Comparison of ENCODE assay signal across 26 cellular contexts in genomic region chr1:211638723-211639122, GRCh38. TPM values are rescaled to one million over a fixed set of nuclear protein-coding genes. Genes with fewer than 3 reads are reported as not detected.
DNase-seq lines count a peak whose midpoint lies in the region; ATAC-seq and TF ChIP-seq lines count a peak whose summit lies in the region.
"Had no signal": no experiment of that assay in that cellular context is flagged by ENCODE, and none has a peak within 500 bp of the region (broad histone marks: within the 10 kb centered on the region; RNA-seq: fewer than 3 reads in every experiment).

No MANE protein-coding gene starts in this region.

- no peak overlapping the region for H3K4me2 ChIP-seq in mesenchymal stem cell (ENCODE audit: low read length, poor library complexity, severe bottlenecking)

- no peaks in the 10 kb centered on the region for H3K36me3 Mint-ChIP-seq in activated CD8-positive, alpha-beta T cell treated with anti-CD3 and anti-CD28 coated beads, Interleukin-2, amount 10 ng/mL, durations not matched to agents 7 days and 5 days (ENCODE audit: low read depth)
- H3K36me3 Mint-ChIP-seq: mesothelial cell of epicardium, natural killer cell had no signal

- no peak overlapping the region for H3K4ac ChIP-seq in mesenchymal stem cell (ENCODE audit: low read depth in 1 of 2, low read length in 2 of 2)

- no peak overlapping the region for H3K18ac ChIP-seq in mesenchymal stem cell (ENCODE audit: low read depth in 1 of 2, low read length in 2 of 2)

- POLR2A ChIA-PET in activated CD8-positive, alpha-beta T cell treated with anti-CD3 and anti-CD28 coated beads, Interleukin-2, amount 10 ng/mL, durations not matched to agents 7 days and 5 days (lab: Charles Lee) = no interaction called here

- no peak for TF ChIP-seq CTCF in choroid plexus epithelial cell (conservative IDR thresholded peaks at IDR 0.05; ENCODE audit: low read depth, low read length)

- no peak overlapping the region for H3K4me3 Mint-ChIP-seq in activated CD8-positive, alpha-beta T cell treated with anti-CD3 and anti-CD28 coated beads, Interleukin-2, amount 10 ng/mL, durations not matched to agents 7 days and 5 days
- H3K4me3 Mint-ChIP-seq: activated CD4-positive, alpha-beta T cell treated with anti-CD3 and anti-CD28 coated beads, Interleukin-2, amount 10 ng/mL, durations not matched to agents 24 days and 14 days; activated naive CD8-positive, alpha-beta T cell treated with anti-CD3 and anti-CD28 coated beads, Interleukin-2, amount 50 U/mL, for 24 hours; mesothelial cell of epicardium; natural killer cell; T-helper 1 cell treated with Interleukin-12 subunit alpha and Interleukin-12 subunit beta and Interleukin-4 antibody, amounts not matched to agents 30 μg/mL and 1 μg/mL, for 36 hours had no signal

- no peak overlapping the region for H3K14ac ChIP-seq in mesenchymal stem cell (ENCODE audit: low read length in 2 of 2)

- H3K27ac Mint-ChIP-seq in activated CD8-positive, alpha-beta T cell treated with anti-CD3 and anti-CD28 coated beads, Interleukin-2, amount 10 ng/mL, durations not matched to agents 7 days and 5 days = no peak overlapping the region
- H3K27ac Mint-ChIP-seq: activated CD4-positive, alpha-beta T cell treated with anti-CD3 and anti-CD28 coated beads, Interleukin-2, amount 10 ng/mL, durations not matched to agents 24 days and 14 days; activated naive CD8-positive, alpha-beta T cell treated with anti-CD3 and anti-CD28 coated beads, Interleukin-2, amount 50 U/mL, for 24 hours; mesothelial cell of epicardium; natural killer cell; T-helper 1 cell treated with Interleukin-12 subunit alpha and Interleukin-12 subunit beta and Interleukin-4 antibody, amounts not matched to agents 30 μg/mL and 1 μg/mL, for 36 hours had no signal

- peaks cover 26% of the 10 kb centered on the region for H3K4me1 ChIP-seq in mesenchymal stem cell (ENCODE audit: control insufficient read depth, insufficient read depth, low read depth, low read length)
- H3K4me1 ChIP-seq: breast epithelium had no signal

- no peaks in the 10 kb centered on the region for H3K36me3 ChIP-seq in mesenchymal stem cell (ENCODE audit: control insufficient read depth in 1 of 2, insufficient read depth in 2 of 2, low read depth in 1 of 2, low read length in 2 of 2)
- H3K36me3 ChIP-seq: breast epithelium, gastrocnemius medialis, pancreas, tibial nerve had no signal

- CTCF ChIA-PET in activated CD8-positive, alpha-beta T cell treated with anti-CD3 and anti-CD28 coated beads, Interleukin-2, amount 10 ng/mL, durations not matched to agents 7 days and 5 days (lab: Charles Lee) = no interaction called here

- no peaks in the 10 kb centered on the region for H3K9me3 Mint-ChIP-seq in activated CD8-positive, alpha-beta T cell treated with anti-CD3 and anti-CD28 coated beads, Interleukin-2, amount 10 ng/mL, durations not matched to agents 7 days and 5 days (ENCODE audit: insufficient read depth)
- H3K9me3 Mint-ChIP-seq: activated CD4-positive, alpha-beta T cell treated with anti-CD3 and anti-CD28 coated beads, Interleukin-2, amount 10 ng/mL, durations not matched to agents 24 days and 14 days; activated naive CD8-positive, alpha-beta T cell treated with anti-CD3 and anti-CD28 coated beads, Interleukin-2, amount 50 U/mL, for 24 hours; mesothelial cell of epicardium; natural killer cell; T-helper 1 cell treated with Interleukin-12 subunit alpha and Interleukin-12 subunit beta and Interleukin-4 antibody, amounts not matched to agents 30 μg/mL and 1 μg/mL, for 36 hours had no signal

- no peak overlapping the region for H3K23ac ChIP-seq in mesenchymal stem cell (ENCODE audit: low read length in 2 of 2)

- H2AFZ ChIP-seq in mesenchymal stem cell (ENCODE audit: low read depth, low read length) = no peak overlapping the region

- no peaks in the 10 kb centered on the region for H3K27me3 ChIP-seq in mesenchymal stem cell (ENCODE audit: control insufficient read depth in 1 of 2, insufficient read depth in 1 of 2, low read length in 2 of 2)
- H3K27me3 ChIP-seq: breast epithelium, gastrocnemius medialis, pancreas, tibial nerve had no signal

- peak overlapping the region; percentile 61 for H2BK5ac ChIP-seq in mesenchymal stem cell (ENCODE audit: low read depth, low read length, poor library complexity, severe bottlenecking)

- H3K27me3 Mint-ChIP-seq in activated CD8-positive, alpha-beta T cell treated with anti-CD3 and anti-CD28 coated beads, Interleukin-2, amount 10 ng/mL, durations not matched to agents 7 days and 5 days (ENCODE audit: low read depth) = peaks cover 8% of the 10 kb centered on the region

- no peak overlapping the region for H3K4me3 ChIP-seq in choroid plexus epithelial cell (ENCODE audit: low read depth, low read length)
- H3K4me3 ChIP-seq in mesenchymal stem cell (ENCODE audit: insufficient read depth in 1 of 2, low read depth in 1 of 2, low read length in 2 of 2) = no peak overlapping the region
- H3K4me3 ChIP-seq: breast epithelium, gastrocnemius medialis, pancreas, tibial nerve had no signal

- peaks cover 8% of the 10 kb centered on the region for H3K4me1 Mint-ChIP-seq in activated CD8-positive, alpha-beta T cell treated with anti-CD3 and anti-CD28 coated beads, Interleukin-2, amount 10 ng/mL, durations not matched to agents 7 days and 5 days (ENCODE audit: low read depth)

- H3K9ac ChIP-seq in mesenchymal stem cell (ENCODE audit: low read length) = no peak overlapping the region

- H2BK15ac ChIP-seq in mesenchymal stem cell (ENCODE audit: low read depth, poor library complexity, severe bottlenecking) = no peak overlapping the region

- no peak overlapping the region for H2BK120ac ChIP-seq in mesenchymal stem cell (ENCODE audit: low read depth, low read length)

- peak overlapping the region; percentile 89 for H2AK5ac ChIP-seq in mesenchymal stem cell (ENCODE audit: low read length, severe bottlenecking)

- no peak overlapping the region for H4K8ac ChIP-seq in mesenchymal stem cell (ENCODE audit: low read length)

- H2BK12ac ChIP-seq in mesenchymal stem cell (ENCODE audit: low read length in 2 of 2) = no peak overlapping the region

- no peak overlapping the region for H3K27ac ChIP-seq in mesenchymal stem cell (ENCODE audit: low read length, poor library complexity, severe bottlenecking)
- H3K27ac ChIP-seq: breast epithelium, gastrocnemius medialis, HL-60, pancreas, tibial nerve had no signal

- H4K91ac ChIP-seq in mesenchymal stem cell (ENCODE audit: low read length) = no peak overlapping the region

- WGBS in mesenchymal stem cell = 75% methylated on average over 5 of the region's 5 CpGs

- ATAC-seq in GM21526 (IDR thresholded peaks at IDR 0.05; ENCODE audit: low FRiP score, unreplicated experiment) (no peak), GM21825 (IDR thresholded peaks at IDR 0.05; ENCODE audit: unreplicated experiment) (no peak)
- ATAC-seq in activated CD8-positive, alpha-beta T cell treated with anti-CD3 and anti-CD28 coated beads, Interleukin-2, amount 10 ng/mL, durations not matched to agents 7 days and 5 days = no peak
- ATAC-seq in stimulated activated naive CD8-positive, alpha-beta T cell treated with anti-CD3 and anti-CD28 coated beads, Interleukin-15, Interleukin-2, amounts not matched to agents 100 U/mL and 50 U/mL, for 24 hours = no peak
- ATAC-seq: activated naive CD8-positive, alpha-beta T cell treated with anti-CD3 and anti-CD28 coated beads, Interleukin-2, amount 50 U/mL, for 24 hours; gastrocnemius medialis; natural killer cell; pancreas had no signal

- H3K9me3 ChIP-seq in mesenchymal stem cell (ENCODE audit: control insufficient read depth, low read length) = no peaks in the 10 kb centered on the region
- H3K9me3 ChIP-seq: breast epithelium, gastrocnemius medialis, pancreas, tibial nerve had no signal

- H3K79me1 ChIP-seq in mesenchymal stem cell (replicated peaks; ENCODE audit: low read length, poor library complexity, severe bottlenecking) = peaks cover 2% of the 10 kb centered on the region

- DNase-seq in EH (ENCODE audit: low read depth) = peak; percentile 65
- peak; percentile 72 for DNase-seq in M059J (ENCODE audit: low read depth)
- peak; percentile 48 for DNase-seq in choroid plexus epithelial cell (ENCODE audit: low read depth)
- no peak for DNase-seq in mesenchymal stem cell
- DNase-seq in activated CD8-positive, alpha-beta T cell treated with anti-CD3 and anti-CD28 coated beads, Interleukin-2, amount 10 ng/mL, durations not matched to agents 7 days and 5 days = no peak
- no peak for DNase-seq in stimulated activated naive CD8-positive, alpha-beta T cell treated with anti-CD3 and anti-CD28 coated beads, Interleukin-15, Interleukin-2, amounts not matched to agents 100 U/mL and 50 U/mL, for 24 hours
- DNase-seq: activated CD4-positive, alpha-beta T cell treated with anti-CD3 and anti-CD28 coated beads, Interleukin-2, amount 10 ng/mL, durations not matched to agents 24 days and 14 days; activated CD8-positive, alpha-beta memory T cell treated with anti-CD3 and anti-CD28 coated beads, Interleukin-2, amount 50 U/mL, for 4 hours; activated naive CD8-positive, alpha-beta T cell treated with anti-CD3 and anti-CD28 coated beads, Interleukin-2, amount 50 U/mL, for 24 hours; DND-41; gastrocnemius medialis; natural killer cell; NCI-H1694; NCI-H2171 treated with DMSO at 0.1 percent for 48 hours; NCI-H69; SIG-M5; stimulated activated CD4-positive, alpha-beta T cell treated with anti-CD3 and anti-CD28 coated beads, Interleukin-1b, Interleukin-23, amount 100 ng/mL, for 48 hours; stimulated activated naive CD4-positive, alpha-beta T cell had no signal

RNA-seq across cellular contexts. Expression of gene NEK2, which starts 36.7 kb away (rescaled TPM):
- total RNA-seq in M059J (2014; rRNA removed; shearing (Covaris generic)) = 35.6 and 58.6 TPM in 2 replicates
- polyA plus RNA-seq in mesenchymal stem cell (2013, experiment 1 of 2) = 1.8 TPM
- polyA plus RNA-seq in mesenchymal stem cell (2013, experiment 2 of 2) = 2.1 TPM
- total RNA-seq in activated CD8-positive, alpha-beta T cell treated with anti-CD3 and anti-CD28 coated beads, Interleukin-2, amount 10 ng/mL, durations not matched to agents 7 days and 5 days = 10 to 100 TPM; 52.6 to 54.1 TPM
- total RNA-seq: gastrocnemius medialis had no signal

RNA-seq across cellular contexts. Expression of gene SLC30A1, which starts 59.8 kb away (rescaled TPM):
- total RNA-seq in M059J (2014; rRNA removed; shearing (Covaris generic)) = 8.2 and 16.1 TPM in 2 replicates
- 6.8 TPM for polyA plus RNA-seq in mesenchymal stem cell (2013, experiment 1 of 2)
- 7.1 TPM for polyA plus RNA-seq in mesenchymal stem cell (2013, experiment 2 of 2)
- 10 to 100 TPM; 14.5 to 15.6 TPM for total RNA-seq in activated CD8-positive, alpha-beta T cell treated with anti-CD3 and anti-CD28 coated beads, Interleukin-2, amount 10 ng/mL, durations not matched to agents 7 days and 5 days

Comparison
In these comparisons a context has a peak if more than half of its experiments do, and no peak if none do; other contexts are left out.
1. DNase-seq: peak in EH (single experiment), M059J (single experiment) and choroid plexus epithelial cell (single experiment); none in mesenchymal stem cell (single experiment), activated CD8-positive, alpha-beta T cell treated with anti-CD3 and anti-CD28 coated beads, Interleukin-2, amount 10 ng/mL, durations not matched to agents 7 days and 5 days (single experiment) and stimulated activated naive CD8-positive, alpha-beta T cell treated with anti-CD3 and anti-CD28 coated beads, Interleukin-15, Interleukin-2, amounts not matched to agents 100 U/mL and 50 U/mL, for 24 hours (single experiment).